Comparison of ENCODE assay signal across 24 cellular contexts in the genomic region with DNA sequence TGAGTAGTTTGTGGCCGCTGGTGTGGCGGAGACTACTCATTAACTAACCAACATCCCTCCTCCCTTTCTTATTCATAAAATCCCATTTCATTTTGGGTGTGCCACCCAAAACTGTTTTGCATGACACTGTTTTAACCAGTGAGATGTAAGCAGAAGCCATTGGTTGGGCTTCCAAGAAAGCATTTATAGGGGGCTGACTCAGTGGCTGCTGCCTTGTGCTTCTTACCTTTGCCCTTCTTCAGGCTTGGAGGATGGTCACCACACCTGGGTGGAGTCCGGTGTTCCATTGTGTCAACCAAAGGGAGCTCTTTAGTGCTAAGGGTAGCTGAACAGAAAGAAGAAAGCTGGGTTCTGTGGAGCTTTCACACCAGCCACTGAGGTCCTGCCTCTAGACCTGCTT.
"Had no signal": no experiment of that assay in that cellular context is flagged by ENCODE, and none has a peak within 500 bp of the region (broad histone marks: within the 10 kb centered on the region; RNA-seq: fewer than 3 reads in every experiment).

No MANE protein-coding gene starts in this region.

- ATAC-seq: left lung; naive thymus-derived CD8-positive, alpha-beta T cell had no signal

- H3K27ac Mint-ChIP-seq: activated naive CD4-positive, alpha-beta T cell treated with anti-CD3 and anti-CD28 coated beads, Interleukin-2, amount 10 ng/mL, durations not matched to agents 7 days and 5 days; activated T-cell treated with anti-CD3 and anti-CD28 coated beads, Interleukin-2, amount 50 U/mL, for 72 hours; brain; immature natural killer cell; naive thymus-derived CD8-positive, alpha-beta T cell; progenitor cell of endocrine pancreas; T-helper 1 cell treated with Interleukin-12 subunit alpha and Interleukin-12 subunit beta and Interleukin-4 antibody, amounts not matched to agents 30 μg/mL and 1 μg/mL, for 36 hours had no signal

- H3K9me3 Mint-ChIP-seq: activated naive CD4-positive, alpha-beta T cell treated with anti-CD3 and anti-CD28 coated beads, Interleukin-2, amount 10 ng/mL, durations not matched to agents 7 days and 5 days; brain; immature natural killer cell; naive thymus-derived CD8-positive, alpha-beta T cell; T-helper 1 cell treated with Interleukin-12 subunit alpha and Interleukin-12 subunit beta and Interleukin-4 antibody, amounts not matched to agents 30 μg/mL and 1 μg/mL, for 36 hours had no signal

- H3K27me3 ChIP-seq: left lung, spleen, thyroid gland had no signal

- H3K9me3 ChIP-seq: left lung, spleen, thyroid gland had no signal

- H3K4me3 ChIP-seq: left lung, lung, spleen, thyroid gland had no signal

- H3K27me3 Mint-ChIP-seq: activated naive CD4-positive, alpha-beta T cell treated with anti-CD3 and anti-CD28 coated beads, Interleukin-2, amount 10 ng/mL, durations not matched to agents 7 days and 5 days; naive thymus-derived CD8-positive, alpha-beta T cell; progenitor cell of endocrine pancreas had no signal

- H3K36me3 Mint-ChIP-seq: activated naive CD4-positive, alpha-beta T cell treated with anti-CD3 and anti-CD28 coated beads, Interleukin-2, amount 10 ng/mL, durations not matched to agents 7 days and 5 days; brain; immature natural killer cell; naive thymus-derived CD8-positive, alpha-beta T cell had no signal

- DNase-seq: activated CD4-positive, alpha-beta T cell treated with anti-CD3 and anti-CD28 coated beads for 4 hours; activated CD4-positive, alpha-beta T cell treated with anti-CD3 and anti-CD28 coated beads, Interleukin-2, amount 50 U/mL, for 48 hours; activated CD4-positive, CD25-positive, alpha-beta regulatory T cell; activated effector memory CD4-positive, alpha-beta T cell treated with Interleukin-2 at 50 U/mL for 16 hours; activated naive CD4-positive, alpha-beta T cell treated with anti-CD3 and anti-CD28 coated beads, Interleukin-2, amount 10 ng/mL, durations not matched to agents 7 days and 5 days; activated T-cell treated with anti-CD3 and anti-CD28 coated beads, Interleukin-2, amount 50 U/mL, for 72 hours; aorta; dermis blood vessel endothelial cell; effector CD8-positive, alpha-beta T cell; erythroblast; foreskin fibroblast; immature natural killer cell; left lung; naive thymus-derived CD8-positive, alpha-beta T cell; retina; spleen; stimulated activated CD4-positive, alpha-beta T cell treated with anti-CD3 and anti-CD28 coated beads, Interleukin-4, amount 100 ng/mL, for 1 hour; stimulated activated naive CD4-positive, alpha-beta T cell treated with Interleukin-2 at 50 U/mL for 16 hours; substantia nigra; thyroid gland had no signal

- H3K27ac ChIP-seq: left lung, spleen, thyroid gland had no signal

- H3K4me3 Mint-ChIP-seq: activated naive CD4-positive, alpha-beta T cell treated with anti-CD3 and anti-CD28 coated beads, Interleukin-2, amount 10 ng/mL, durations not matched to agents 7 days and 5 days; activated T-cell treated with anti-CD3 and anti-CD28 coated beads, Interleukin-2, amount 50 U/mL, for 72 hours; immature natural killer cell; naive thymus-derived CD8-positive, alpha-beta T cell; T-helper 1 cell treated with Interleukin-12 subunit alpha and Interleukin-12 subunit beta and Interleukin-4 antibody, amounts not matched to agents 30 μg/mL and 1 μg/mL, for 36 hours had no signal

- H3K36me3 ChIP-seq: left lung, spleen, thyroid gland had no signal
